ENCODE assay signal across 19 cellular contexts in genomic region chr5:62585751-62586150, GRCh38. TPM values are rescaled to one million over a fixed set of nuclear protein-coding genes. Genes with fewer than 3 reads are reported as not detected.
DNase-seq lines count a peak whose midpoint lies in the region; ATAC-seq, FAIRE-seq and TF ChIP-seq lines count a peak whose summit lies in the region.
"Had no signal": no experiment of that assay in that cellular context is flagged by ENCODE, and none has a peak within 500 bp of the region (broad histone marks: within the 10 kb centered on the region; RNA-seq: fewer than 3 reads in every experiment).

No MANE protein-coding gene starts in this region.

- POLR2A ChIA-PET in WTC11 (lab: Charles Lee): no interaction called here

- intact Hi-C loops in tibial artery (cut with DNase I; ENCODE audit: low total_unique reads): no loop called here

- H3K9me3 Mint-ChIP-seq in WTC11: no peaks in the 10 kb centered on the region

- H3K4me3 ChIP-seq in mesodermal cell (ENCODE audit: extremely low read depth, insufficient read depth, low read length, poor library complexity, severe bottlenecking): no peak overlapping the region
- no peak overlapping the region for H3K4me3 ChIP-seq in tibial artery

- H3K9me3 ChIP-seq in mesodermal cell (ENCODE audit: control insufficient read depth, low read length): no peaks in the 10 kb centered on the region
- H3K9me3 ChIP-seq in tibial artery: no peaks in the 10 kb centered on the region
- H3K9me3 ChIP-seq: BE2C had no signal

- H3K27ac ChIP-seq in mesodermal cell (ENCODE audit: low read depth, low read length, severe bottlenecking) (peak overlapping the region; percentile 18), tibial artery (no peak overlapping the region)

- DNase-seq in GM18507 (ENCODE audit: extremely low spot score, insufficient read length, low read depth) (no peak), M059J (ENCODE audit: low read depth) (peak; percentile 15), WTC11 (ENCODE audit: low spot score) (no peak), tibial artery (no peak), RKO (ENCODE audit: low spot score) (no peak), activated T-cell treated with anti-CD3 and anti-CD28 coated beads for 4 hours (no peak), NCI-H1694 (lab: John Stamatoyannopoulos, UW) (no peak)
- DNase-seq: activated effector memory CD4-positive, alpha-beta T cell treated with Interleukin-2 at 50 U/mL for 16 hours; aorta; BE2C; HCEC 1CT; islet precursor cell; mammary epithelial cell; NCI-H146; NCI-H82; stimulated activated CD4-positive, alpha-beta T cell treated with anti-CD3 and anti-CD28 coated beads, Interleukin-12 subunit alpha, Interleukin-12 subunit beta, amount 100 ng/mL, for 4 hours had no signal

- peaks cover 15% of the 10 kb centered on the region for H3K36me3 ChIP-seq in mesodermal cell (ENCODE audit: control insufficient read depth, insufficient read depth, low read length)
- H3K36me3 ChIP-seq in tibial artery: peaks cover 0 to 6% (median under 1%) of the 10 kb centered on the region in 3 donors
- H3K36me3 ChIP-seq: BE2C had no signal

- ATAC-seq in WTC11: no peak

- no peaks in the 10 kb centered on the region for H3K27me3 ChIP-seq in tibial artery
- H3K27me3 ChIP-seq: BE2C had no signal

- H3K27ac Mint-ChIP-seq in WTC11: 0 out of 2 replicates have a peak overlapping the region, but pooled peaks have one; percentile 42

- CTCF ChIA-PET in WTC11 (lab: Charles Lee): interaction anchor here (1.3 kb wide), 1 partner anchor 41 kb away, joined by 3 read pairs; no protein-coding TSS in a partner anchor

- no peak overlapping the region for H3K4me3 Mint-ChIP-seq in WTC11

- TF ChIP-seq CTCF in WTC11 (IDR thresholded peaks at IDR 0.05) (no peak), tibial artery (IDR thresholded peaks at IDR 0.05) (no peak)

- H3K36me3 Mint-ChIP-seq in WTC11: 0 out of 2 replicates have a peak, but pooled peaks cover 3% of the 10 kb centered on the region

- H3K27me3 Mint-ChIP-seq in WTC11 (ENCODE audit: low read depth): no peaks in the 10 kb centered on the region

- H3K4me1 ChIP-seq in mesodermal cell (ENCODE audit: control insufficient read depth, insufficient read depth, low read length, poor library complexity, severe bottlenecking) (peaks cover 5% of the 10 kb centered on the region), tibial artery (no peaks in the 10 kb centered on the region)

- FAIRE-seq in GM18507 (lab: Jason Lieb, UNC): peak; percentile 42
- FAIRE-seq: GM12892, RCC 7860 had no signal

- peaks cover 3% of the 10 kb centered on the region; the same call in 1 of the 2 replicates for H3K4me1 Mint-ChIP-seq in WTC11

TF ChIP-seq in WTC11, 78 proteins besides CTCF, POLR2A, EP300 and RAD21:
- TF ChIP-seq NR3C1 (CRISPR knock-in tag; conservative IDR thresholded peaks at IDR 0.05; ENCODE audit: low read depth) (no peak), GRHL2 (CRISPR knock-in tag; IDR thresholded peaks at IDR 0.05; ENCODE audit: insufficient replicate concordance, severe bottlenecking) (no peak), EMX1 (CRISPR knock-in tag; IDR thresholded peaks at IDR 0.05) (no peak), ZNF232 (CRISPR knock-in tag; IDR thresholded peaks at IDR 0.05) (no peak), ATF1 (CRISPR knock-in tag; IDR thresholded peaks at IDR 0.05) (no peak), MYBL2 (CRISPR knock-in tag; IDR thresholded peaks at IDR 0.05) (no peak), CBFB (CRISPR knock-in tag; IDR thresholded peaks at IDR 0.05; ENCODE audit: low read depth) (no peak), MAX (CRISPR knock-in tag; IDR thresholded peaks at IDR 0.05) (no peak), GABPB1 (CRISPR knock-in tag; IDR thresholded peaks at IDR 0.05) (no peak), ERG (CRISPR knock-in tag; IDR thresholded peaks at IDR 0.05) (no peak), TEAD1 (CRISPR knock-in tag; IDR thresholded peaks at IDR 0.05) (no peak), JAZF1 (CRISPR knock-in tag; IDR thresholded peaks at IDR 0.05) (no peak), USF1 (CRISPR knock-in tag; IDR thresholded peaks at IDR 0.05) (no peak), FOXK1 (CRISPR knock-in tag; IDR thresholded peaks at IDR 0.05) (no peak), ATF3 (CRISPR knock-in tag; conservative IDR thresholded peaks at IDR 0.05) (no peak), SMAD3 (CRISPR knock-in tag; IDR thresholded peaks at IDR 0.05; ENCODE audit: borderline replicate concordance) (no peak)

RNA-seq across cellular contexts. Expression of gene LRRC70, which starts 7.1 kb away (rescaled TPM):
- total RNA-seq in M059J (2014; rRNA removed; shearing (Covaris generic)): 0.37 TPM in 1 of 2 replicates, not detected in the other
- total RNA-seq in WTC11 (2021): 0.37 to 0.44 TPM (median 0.44 TPM) in 3 replicates
- polyA plus RNA-seq in mesodermal cell (2013, experiment 1 of 2): 4.3 TPM
- 3.4 TPM for polyA plus RNA-seq in mesodermal cell (2013, experiment 2 of 2)
